In genomic region chr13:94305463-94305862, GRCh38 we compare ENCODE assay signal across 13 cellular contexts.
DNase-seq lines count a peak whose midpoint lies in the region; ATAC-seq and TF ChIP-seq lines count a peak whose summit lies in the region.
"Had no signal": no experiment of that assay in that cellular context is flagged by ENCODE, and none has a peak within 500 bp of the region (broad histone marks: within the 10 kb centered on the region; RNA-seq: fewer than 3 reads in every experiment).

No MANE protein-coding gene starts in this region.

- H3K4me1 ChIP-seq in SK-N-SH (ENCODE audit: control insufficient read depth in 1 of 2, insufficient read depth in 2 of 2, low read depth in 1 of 2, low read length in 1 of 2), result peaks cover 3 to 26% of the 10 kb centered on the region in 2 experiments; a peak in 3 of 4 replicates
- H3K4me1 ChIP-seq in psoas muscle, result peaks cover 8% of the 10 kb centered on the region
- H3K4me1 ChIP-seq in transverse colon, result peaks cover 0 to 14% (median 4%) of the 10 kb centered on the region in 4 donors

- TF ChIP-seq CTCF in SK-N-SH (IDR thresholded peaks at IDR 0.05) (no peak), fibroblast of mammary gland (conservative IDR thresholded peaks at IDR 0.05; ENCODE audit: control insufficient read depth, insufficient read depth, low read depth, low read length) (no peak), psoas muscle (IDR thresholded peaks at IDR 0.05) (no peak), transverse colon (IDR thresholded peaks at IDR 0.05) (no peak)

- in situ Hi-C loops in transverse colon (cut with MboI; ENCODE audit: low pct_ligation_motif_present in 1 of 4, low pct_unique_long_range_greater_than_20kb in 1 of 4, low sequenced_read_pairs in 3 of 4), result no loop called here

- H3K36me3 ChIP-seq in SK-N-SH (replicated peaks in 1 of 2; ENCODE audit: control insufficient read depth in 1 of 2, insufficient read depth in 2 of 2, low read length in 1 of 2) (no peaks in the 10 kb centered on the region), psoas muscle (ENCODE audit: insufficient read depth in 1 of 2, low read depth in 1 of 2) (no peaks in the 10 kb centered on the region), transverse colon (no peaks in the 10 kb centered on the region)
- H3K36me3 ChIP-seq: ovary had no signal

- H3K9me3 ChIP-seq in SK-N-SH, result no peaks in the 10 kb centered on the region
- no peaks in the 10 kb centered on the region for H3K9me3 ChIP-seq in psoas muscle
- H3K9me3 ChIP-seq in transverse colon, result no peaks in the 10 kb centered on the region
- H3K9me3 ChIP-seq: ovary had no signal

- TF ChIP-seq RAD21 in SK-N-SH (IDR thresholded peaks at IDR 0.05; ENCODE audit: low read length), result no peak

- WGBS in SK-N-SH (ENCODE audit: low lambda C conversion rate), result 30% methylated on average over 1 of the region's 1 CpG
- 26 to 40% (median 27%) methylated on average over 1 of the region's 1 CpG for WGBS in psoas muscle, 3 donors
- 34 to 45% methylated on average over 1 of the region's 1 CpG for WGBS in transverse colon (ENCODE audit: low coverage in 1 of 2), 2 donors

- H2AFZ ChIP-seq in SK-N-SH (ENCODE audit: low read depth), result no peak overlapping the region

- CTCF ChIA-PET in SK-N-SH (lab: Yijun Ruan, JAX), result no interaction called here

- peaks cover 35% of the 10 kb centered on the region for H3F3A ChIP-seq in SK-N-SH (replicated peaks; ENCODE audit: insufficient read depth)

- peak overlapping the region; percentile 0; the same call in 1 of the 2 replicates for H3K4me2 ChIP-seq in SK-N-SH

- POLR2A ChIA-PET in SK-N-SH (lab: Yijun Ruan, JAX), result no interaction called here

- TF ChIP-seq POLR2A in transverse colon (IDR thresholded peaks at IDR 0.05), result no peak

- H3K27me3 ChIP-seq in SK-N-SH (ENCODE audit: insufficient read depth) (no peaks in the 10 kb centered on the region), psoas muscle (ENCODE audit: insufficient read depth in 3 of 3, low read length in 2 of 3) (no peaks in the 10 kb centered on the region), transverse colon (no peaks in the 10 kb centered on the region)
- H3K27me3 ChIP-seq: ovary had no signal

- H4K20me1 ChIP-seq in SK-N-SH (ENCODE audit: insufficient read depth), result no peaks in the 10 kb centered on the region

- H3K79me2 ChIP-seq in SK-N-SH (ENCODE audit: insufficient read depth), result no peaks in the 10 kb centered on the region

- no peaks in the 10 kb centered on the region for H3K9me2 ChIP-seq in SK-N-SH

- intact Hi-C loops in psoas muscle (cut with DNase I) (no loop called here), transverse colon (cut with DNase I; ENCODE audit: low total_unique reads) (no loop called here)

- peak; percentile 44 to 68 (median 54) for ATAC-seq in psoas muscle

- H3K27ac ChIP-seq in SK-N-SH (ENCODE audit: low read depth in 2 of 2, low read length in 1 of 2), result peak overlapping the region in 1 of 2 experiments; percentile 46; a peak in 2 of 4 replicates
- H3K27ac ChIP-seq in psoas muscle, result no peak overlapping the region
- H3K27ac ChIP-seq in transverse colon, result no peak overlapping the region
- H3K27ac ChIP-seq: ovary had no signal

- DNase-seq in ELR (ENCODE audit: low read depth) (peak; percentile 80), SK-N-SH (no peak), fibroblast of mammary gland (ENCODE audit: low read depth) (peak; percentile 95), psoas muscle (no peak), cerebellum (ENCODE audit: low spot score) (no peak), transverse colon (no peak)
- no peak for DNase-seq in stimulated activated CD4-positive, alpha-beta T cell treated with anti-CD3 and anti-CD28 coated beads, Interleukin-1b, Interleukin-23, amount 100 ng/mL, for 48 hours
- no peak for DNase-seq in stimulated activated CD4-positive, alpha-beta T cell treated with anti-CD3 and anti-CD28 coated beads, Interleukin-4, amount 100 ng/mL, for 4 hours
- DNase-seq: activated CD4-positive, alpha-beta T cell treated with anti-CD3 and anti-CD28 coated beads for 48 hours; activated naive CD4-positive, alpha-beta T cell; islet precursor cell; NCI-H1930 had no signal

- no peak overlapping the region for H3K9ac ChIP-seq in SK-N-SH

- TF ChIP-seq EP300 in SK-N-SH (IDR thresholded peaks at IDR 0.05; ENCODE audit: borderline replicate concordance in 1 of 2, low read depth in 1 of 2, low read length in 1 of 2), result 0 out of 4 replicates have a peak, but pooled peaks of 1 of the 2 experiments have one; percentile 8
- no peak for TF ChIP-seq EP300 in transverse colon (IDR thresholded peaks at IDR 0.05; ENCODE audit: low read depth)

- H3K4me3 ChIP-seq in SK-N-SH (ENCODE audit: low read depth in 2 of 2, low read length in 1 of 2), result no peak overlapping the region
- peak overlapping the region; percentile 40 for H3K4me3 ChIP-seq in fibroblast of mammary gland (ENCODE audit: control insufficient read depth, low read depth, low read length)
- no peak overlapping the region for H3K4me3 ChIP-seq in psoas muscle
- H3K4me3 ChIP-seq in transverse colon, result no peak overlapping the region
- H3K4me3 ChIP-seq: ovary had no signal

TF ChIP-seq in SK-N-SH, 30 proteins besides CTCF, POLR2A, EP300 and RAD21:
- TF ChIP-seq NRF1 (IDR thresholded peaks at IDR 0.05; ENCODE audit: low read depth, low read length) (no peak), TAF1 (IDR thresholded peaks at IDR 0.05; ENCODE audit: borderline replicate concordance, low read depth, low read length) (no peak), MAX (IDR thresholded peaks at IDR 0.05; ENCODE audit: low read depth) (no peak), USF2 (IDR thresholded peaks at IDR 0.05; ENCODE audit: borderline replicate concordance, low read depth, low read length) (no peak), MEF2A (IDR thresholded peaks at IDR 0.05; ENCODE audit: borderline replicate concordance, low read depth) (no peak), ELF1 (IDR thresholded peaks at IDR 0.05) (no peak), NFIC (IDR thresholded peaks at IDR 0.05; ENCODE audit: borderline replicate concordance) (peak; percentile 93), YY1 (IDR thresholded peaks at IDR 0.05; ENCODE audit: low read depth) (no peak), TCF12 (IDR thresholded peaks at IDR 0.05) (0 out of 2 replicates have a peak, but pooled peaks have one; percentile 46), JUND (IDR thresholded peaks at IDR 0.05) (peak; percentile 70), FOSL2 (IDR thresholded peaks at IDR 0.05; ENCODE audit: borderline replicate concordance, low read depth) (peak; percentile 72), EZH2phosphoT487 (IDR thresholded peaks at IDR 0.05; ENCODE audit: borderline replicate concordance, low read depth) (no peak)

Comparison
In these comparisons a context has a peak if more than half of its experiments do, and no peak if none do; other contexts are left out.
1. DNase-seq: peak in ELR (single experiment) and fibroblast of mammary gland (single experiment); none in SK-N-SH (single experiment), psoas muscle (0 of 2), stimulated activated CD4-positive, alpha-beta T cell treated with anti-CD3 and anti-CD28 coated beads, Interleukin-1b, Interleukin-23, amount 100 ng/mL, for 48 hours (single experiment), cerebellum (single experiment), stimulated activated CD4-positive, alpha-beta T cell treated with anti-CD3 and anti-CD28 coated beads, Interleukin-4, amount 100 ng/mL, for 4 hours (0 of 2) and transverse colon (single experiment).